ENCODE assay signal across 1 cellular context in genomic region chr22:24555496-24556253, GRCh38.
TF ChIP-seq lines count a peak whose summit lies in the region.

Gene SNRPD3, plus strand, starts transcription at chr22:24555999. Its CDS starts 1,676 bp downstream, at chr22:24557675.

TF ChIP-seq in HepG2, 621 proteins besides CTCF, POLR2A, EP300 and RAD21 (continued from another document and continues in another):
- TF ChIP-seq, protein P1, sequence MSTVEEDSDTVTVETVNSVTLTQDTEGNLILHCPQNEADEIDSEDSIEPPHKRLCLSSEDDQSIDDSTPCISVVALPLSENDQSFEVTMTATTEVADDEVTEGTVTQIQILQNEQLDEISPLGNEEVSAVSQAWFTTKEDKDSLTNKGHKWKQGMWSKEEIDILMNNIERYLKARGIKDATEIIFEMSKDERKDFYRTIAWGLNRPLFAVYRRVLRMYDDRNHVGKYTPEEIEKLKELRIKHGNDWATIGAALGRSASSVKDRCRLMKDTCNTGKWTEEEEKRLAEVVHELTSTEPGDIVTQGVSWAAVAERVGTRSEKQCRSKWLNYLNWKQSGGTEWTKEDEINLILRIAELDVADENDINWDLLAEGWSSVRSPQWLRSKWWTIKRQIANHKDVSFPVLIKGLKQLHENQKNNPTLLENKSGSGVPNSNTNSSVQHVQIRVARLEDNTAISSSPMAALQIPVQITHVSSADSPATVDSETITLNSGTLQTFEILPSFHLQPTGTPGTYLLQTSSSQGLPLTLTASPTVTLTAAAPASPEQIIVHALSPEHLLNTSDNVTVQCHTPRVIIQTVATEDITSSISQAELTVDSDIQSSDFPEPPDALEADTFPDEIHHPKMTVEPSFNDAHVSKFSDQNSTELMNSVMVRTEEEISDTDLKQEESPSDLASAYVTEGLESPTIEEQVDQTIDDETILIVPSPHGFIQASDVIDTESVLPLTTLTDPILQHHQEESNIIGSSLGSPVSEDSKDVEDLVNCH (CRISPR knock-in tag; IDR thresholded peaks at IDR 0.05) = no peak
- TF ChIP-seq ZNF230 (CRISPR knock-in tag; IDR thresholded peaks at IDR 0.05) (no peak), NR2F2 (IDR thresholded peaks at IDR 0.05; ENCODE audit: borderline replicate concordance, low read depth) (peak; percentile 17; the same call in 1 of the 2 replicates), ZNF678 (CRISPR knock-in tag; IDR thresholded peaks at IDR 0.05) (no peak), ETV5 (CRISPR knock-in tag; IDR thresholded peaks at IDR 0.05; ENCODE audit: borderline replicate concordance) (peak; percentile 84), HNRNPUL1 (IDR thresholded peaks at IDR 0.05; ENCODE audit: low read depth, low read length) (no peak), ZNF598 (CRISPR knock-in tag; IDR thresholded peaks at IDR 0.05; ENCODE audit: borderline replicate concordance) (peak; percentile 97), NONO (IDR thresholded peaks at IDR 0.05) (no peak), NONO (CRISPR knock-in tag; conservative IDR thresholded peaks at IDR 0.05) (peak; percentile 89; the same call in 1 of the 2 replicates), ZNF713 (CRISPR knock-in tag; IDR thresholded peaks at IDR 0.05) (peak; percentile 74; the same call in 1 of the 2 replicates), ZNF142 (CRISPR knock-in tag; IDR thresholded peaks at IDR 0.05) (no peak), RELA (CRISPR knock-in tag; IDR thresholded peaks at IDR 0.05) (no peak), ZNF792 (CRISPR knock-in tag; IDR thresholded peaks at IDR 0.05) (peak; percentile 91), ZBTB46 (CRISPR knock-in tag; IDR thresholded peaks at IDR 0.05; ENCODE audit: borderline replicate concordance) (no peak), ZNF576 (CRISPR knock-in tag; IDR thresholded peaks at IDR 0.05) (peak; percentile 64; the same call in 1 of the 2 replicates), ESRRA (CRISPR knock-in tag; IDR thresholded peaks at IDR 0.05; ENCODE audit: low read depth) (peak; percentile 70), ZNF441 (CRISPR knock-in tag; IDR thresholded peaks at IDR 0.05; ENCODE audit: borderline replicate concordance) (no peak; the same call in 1 of the 2 replicates), MAFG (CRISPR knock-in tag; IDR thresholded peaks at IDR 0.05) (no peak), FOXA1 (IDR thresholded peaks at IDR 0.05) (no peak), FOXA1 (CRISPR knock-in tag; IDR thresholded peaks at IDR 0.05) (peak; percentile 58; the same call in 1 of the 2 replicates), ZNF878 (CRISPR knock-in tag; IDR thresholded peaks at IDR 0.05) (no peak; the same call in 1 of the 2 replicates), HNF4G (IDR thresholded peaks at IDR 0.05; ENCODE audit: borderline replicate concordance, low read depth, low read length) (no peak; the same call in 1 of the 2 replicates), HNF4G (CRISPR knock-in tag; IDR thresholded peaks at IDR 0.05; ENCODE audit: borderline replicate concordance, low read depth) (0 out of 2 replicates have a peak, but pooled peaks have one; percentile 37), MAFK (conservative IDR thresholded peaks at IDR 0.05 in 1 of 2, IDR thresholded peaks at IDR 0.05 in 1 of 2; ENCODE audit: low read length in 2 of 2) (0 out of 4 replicates have a peak, but pooled peaks of 1 of the 2 experiments have one; percentile 1), FOXJ3 (CRISPR knock-in tag; IDR thresholded peaks at IDR 0.05; ENCODE audit: borderline replicate concordance) (peak; percentile 66; the same call in 1 of the 2 replicates), STAG1 (CRISPR knock-in tag; IDR thresholded peaks at IDR 0.05) (no peak), ZNF761 (CRISPR knock-in tag; conservative IDR thresholded peaks at IDR 0.05) (no peak), ZNF496 (CRISPR knock-in tag; IDR thresholded peaks at IDR 0.05; ENCODE audit: insufficient replicate concordance) (no peak), ZNF136 (CRISPR knock-in tag; IDR thresholded peaks at IDR 0.05; ENCODE audit: low read depth) (peak; percentile 90; the same call in 1 of the 2 replicates), ZNF431 (CRISPR knock-in tag; IDR thresholded peaks at IDR 0.05; ENCODE audit: borderline replicate concordance, low read depth) (peak; percentile 27; the same call in 1 of the 2 replicates), ZBTB7B (CRISPR knock-in tag; IDR thresholded peaks at IDR 0.05) (peak; percentile 75), SPEN (CRISPR knock-in tag; IDR thresholded peaks at IDR 0.05; ENCODE audit: low read depth) (peak; percentile 98; the same call in 1 of the 2 replicates), SNRNP70 (IDR thresholded peaks at IDR 0.05; ENCODE audit: low read depth, low read length) (no peak)
- TF ChIP-seq, protein P2, sequence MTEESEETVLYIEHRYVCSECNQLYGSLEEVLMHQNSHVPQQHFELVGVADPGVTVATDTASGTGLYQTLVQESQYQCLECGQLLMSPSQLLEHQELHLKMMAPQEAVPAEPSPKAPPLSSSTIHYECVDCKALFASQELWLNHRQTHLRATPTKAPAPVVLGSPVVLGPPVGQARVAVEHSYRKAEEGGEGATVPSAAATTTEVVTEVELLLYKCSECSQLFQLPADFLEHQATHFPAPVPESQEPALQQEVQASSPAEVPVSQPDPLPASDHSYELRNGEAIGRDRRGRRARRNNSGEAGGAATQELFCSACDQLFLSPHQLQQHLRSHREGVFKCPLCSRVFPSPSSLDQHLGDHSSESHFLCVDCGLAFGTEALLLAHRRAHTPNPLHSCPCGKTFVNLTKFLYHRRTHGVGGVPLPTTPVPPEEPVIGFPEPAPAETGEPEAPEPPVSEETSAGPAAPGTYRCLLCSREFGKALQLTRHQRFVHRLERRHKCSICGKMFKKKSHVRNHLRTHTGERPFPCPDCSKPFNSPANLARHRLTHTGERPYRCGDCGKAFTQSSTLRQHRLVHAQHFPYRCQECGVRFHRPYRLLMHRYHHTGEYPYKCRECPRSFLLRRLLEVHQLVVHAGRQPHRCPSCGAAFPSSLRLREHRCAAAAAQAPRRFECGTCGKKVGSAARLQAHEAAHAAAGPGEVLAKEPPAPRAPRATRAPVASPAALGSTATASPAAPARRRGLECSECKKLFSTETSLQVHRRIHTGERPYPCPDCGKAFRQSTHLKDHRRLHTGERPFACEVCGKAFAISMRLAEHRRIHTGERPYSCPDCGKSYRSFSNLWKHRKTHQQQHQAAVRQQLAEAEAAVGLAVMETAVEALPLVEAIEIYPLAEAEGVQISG (CRISPR knock-in tag; IDR thresholded peaks at IDR 0.05) = peak; percentile 91
- TF ChIP-seq, protein P3, sequence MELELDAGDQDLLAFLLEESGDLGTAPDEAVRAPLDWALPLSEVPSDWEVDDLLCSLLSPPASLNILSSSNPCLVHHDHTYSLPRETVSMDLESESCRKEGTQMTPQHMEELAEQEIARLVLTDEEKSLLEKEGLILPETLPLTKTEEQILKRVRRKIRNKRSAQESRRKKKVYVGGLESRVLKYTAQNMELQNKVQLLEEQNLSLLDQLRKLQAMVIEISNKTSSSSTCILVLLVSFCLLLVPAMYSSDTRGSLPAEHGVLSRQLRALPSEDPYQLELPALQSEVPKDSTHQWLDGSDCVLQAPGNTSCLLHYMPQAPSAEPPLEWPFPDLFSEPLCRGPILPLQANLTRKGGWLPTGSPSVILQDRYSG (CRISPR knock-in tag; IDR thresholded peaks at IDR 0.05) = no peak
- TF ChIP-seq, protein P4, sequence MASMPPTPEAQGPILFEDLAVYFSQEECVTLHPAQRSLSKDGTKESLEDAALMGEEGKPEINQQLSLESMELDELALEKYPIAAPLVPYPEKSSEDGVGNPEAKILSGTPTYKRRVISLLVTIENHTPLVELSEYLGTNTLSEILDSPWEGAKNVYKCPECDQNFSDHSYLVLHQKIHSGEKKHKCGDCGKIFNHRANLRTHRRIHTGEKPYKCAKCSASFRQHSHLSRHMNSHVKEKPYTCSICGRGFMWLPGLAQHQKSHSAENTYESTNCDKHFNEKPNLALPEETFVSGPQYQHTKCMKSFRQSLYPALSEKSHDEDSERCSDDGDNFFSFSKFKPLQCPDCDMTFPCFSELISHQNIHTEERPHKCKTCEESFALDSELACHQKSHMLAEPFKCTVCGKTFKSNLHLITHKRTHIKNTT (CRISPR knock-in tag; IDR thresholded peaks at IDR 0.05) = no peak
- TF ChIP-seq, protein P5, sequence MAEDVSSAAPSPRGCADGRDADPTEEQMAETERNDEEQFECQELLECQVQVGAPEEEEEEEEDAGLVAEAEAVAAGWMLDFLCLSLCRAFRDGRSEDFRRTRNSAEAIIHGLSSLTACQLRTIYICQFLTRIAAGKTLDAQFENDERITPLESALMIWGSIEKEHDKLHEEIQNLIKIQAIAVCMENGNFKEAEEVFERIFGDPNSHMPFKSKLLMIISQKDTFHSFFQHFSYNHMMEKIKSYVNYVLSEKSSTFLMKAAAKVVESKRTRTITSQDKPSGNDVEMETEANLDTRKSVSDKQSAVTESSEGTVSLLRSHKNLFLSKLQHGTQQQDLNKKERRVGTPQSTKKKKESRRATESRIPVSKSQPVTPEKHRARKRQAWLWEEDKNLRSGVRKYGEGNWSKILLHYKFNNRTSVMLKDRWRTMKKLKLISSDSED (CRISPR knock-in tag; IDR thresholded peaks at IDR 0.05) = no peak
- TF ChIP-seq, protein P6, sequence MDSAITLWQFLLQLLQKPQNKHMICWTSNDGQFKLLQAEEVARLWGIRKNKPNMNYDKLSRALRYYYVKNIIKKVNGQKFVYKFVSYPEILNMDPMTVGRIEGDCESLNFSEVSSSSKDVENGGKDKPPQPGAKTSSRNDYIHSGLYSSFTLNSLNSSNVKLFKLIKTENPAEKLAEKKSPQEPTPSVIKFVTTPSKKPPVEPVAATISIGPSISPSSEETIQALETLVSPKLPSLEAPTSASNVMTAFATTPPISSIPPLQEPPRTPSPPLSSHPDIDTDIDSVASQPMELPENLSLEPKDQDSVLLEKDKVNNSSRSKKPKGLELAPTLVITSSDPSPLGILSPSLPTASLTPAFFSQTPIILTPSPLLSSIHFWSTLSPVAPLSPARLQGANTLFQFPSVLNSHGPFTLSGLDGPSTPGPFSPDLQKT (CRISPR knock-in tag; IDR thresholded peaks at IDR 0.05; ENCODE audit: borderline replicate concordance) = 0 out of 2 replicates have a peak, but pooled peaks have one; percentile 42
- TF ChIP-seq, protein P7, sequence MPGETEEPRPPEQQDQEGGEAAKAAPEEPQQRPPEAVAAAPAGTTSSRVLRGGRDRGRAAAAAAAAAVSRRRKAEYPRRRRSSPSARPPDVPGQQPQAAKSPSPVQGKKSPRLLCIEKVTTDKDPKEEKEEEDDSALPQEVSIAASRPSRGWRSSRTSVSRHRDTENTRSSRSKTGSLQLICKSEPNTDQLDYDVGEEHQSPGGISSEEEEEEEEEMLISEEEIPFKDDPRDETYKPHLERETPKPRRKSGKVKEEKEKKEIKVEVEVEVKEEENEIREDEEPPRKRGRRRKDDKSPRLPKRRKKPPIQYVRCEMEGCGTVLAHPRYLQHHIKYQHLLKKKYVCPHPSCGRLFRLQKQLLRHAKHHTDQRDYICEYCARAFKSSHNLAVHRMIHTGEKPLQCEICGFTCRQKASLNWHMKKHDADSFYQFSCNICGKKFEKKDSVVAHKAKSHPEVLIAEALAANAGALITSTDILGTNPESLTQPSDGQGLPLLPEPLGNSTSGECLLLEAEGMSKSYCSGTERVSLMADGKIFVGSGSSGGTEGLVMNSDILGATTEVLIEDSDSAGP (CRISPR knock-in tag; IDR thresholded peaks at IDR 0.05; ENCODE audit: borderline replicate concordance) = peak; percentile 94
- TF ChIP-seq, protein P8, sequence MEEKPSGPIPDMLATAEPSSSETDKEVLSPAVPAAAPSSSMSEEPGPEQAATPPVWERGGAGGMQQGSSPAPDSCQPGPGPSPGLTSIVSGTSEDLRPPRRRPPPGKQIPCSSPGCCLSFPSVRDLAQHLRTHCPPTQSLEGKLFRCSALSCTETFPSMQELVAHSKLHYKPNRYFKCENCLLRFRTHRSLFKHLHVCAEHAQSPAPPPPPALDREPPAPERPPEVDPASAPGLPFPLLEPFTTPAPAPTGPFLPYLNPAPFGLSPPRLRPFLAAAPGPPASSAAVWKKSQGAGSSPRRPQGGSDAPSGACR (CRISPR knock-in tag; IDR thresholded peaks at IDR 0.05) = 0 out of 2 replicates have a peak, but pooled peaks have one; percentile 65
